In the genomic region with DNA sequence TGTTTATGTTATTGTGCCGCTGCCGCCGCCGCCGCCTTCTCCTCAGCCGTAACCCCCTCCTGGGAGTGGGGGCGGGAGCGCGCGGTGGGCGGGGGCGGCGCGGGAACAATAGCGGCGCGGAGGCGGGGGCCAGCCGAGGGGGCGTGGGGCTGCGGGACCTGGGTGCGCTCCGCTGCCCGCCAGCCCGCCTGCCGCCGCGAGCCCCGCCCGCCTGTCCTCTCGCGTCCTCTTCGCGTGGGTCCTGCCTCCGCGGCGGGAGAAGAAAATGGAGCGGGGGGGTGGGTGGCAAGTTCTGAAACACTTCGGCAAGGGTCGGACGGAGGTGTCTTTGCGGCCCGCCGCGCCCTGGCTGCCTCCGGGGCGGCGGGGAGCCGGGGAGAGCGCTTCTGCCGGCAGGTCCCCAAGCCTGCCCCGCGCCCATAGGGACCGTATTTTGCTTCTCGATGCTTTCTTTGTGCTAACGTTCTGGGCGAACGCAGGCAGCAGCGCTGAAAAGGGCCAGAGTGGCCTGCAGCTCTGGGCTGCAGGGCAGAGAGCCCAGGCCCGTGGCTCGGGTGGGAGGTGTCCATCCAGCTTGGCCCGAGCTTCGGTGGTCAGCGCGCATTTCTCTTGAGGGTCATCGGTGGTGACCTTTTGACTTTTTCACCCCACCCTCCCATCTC, we compare ENCODE assay signal across 8 cellular contexts. TPM values are rescaled to one million over a fixed set of nuclear protein-coding genes. Genes with fewer than 3 reads are reported as not detected.
DNase-seq lines count a peak whose midpoint lies in the region; ATAC-seq, FAIRE-seq and TF ChIP-seq lines count a peak whose summit lies in the region.

No MANE protein-coding gene starts in this region.

- no peaks in the 10 kb centered on the region for H3K9me3 ChIP-seq in endothelial cell of umbilical vein (replicated peaks; ENCODE audit: control insufficient read depth, insufficient read depth, low read length)
- no peaks in the 10 kb centered on the region for H3K9me3 ChIP-seq in muscle layer of duodenum (ENCODE audit: control insufficient read depth in 1 of 2, low read length in 2 of 2)

- CTCF ChIA-PET in endothelial cell of umbilical vein (lab: Charles Lee), result interaction anchor here (1.6 to 2.1 kb wide), 2 partner anchors 57 to 349 kb away, joined by 5 to 8 read pairs; no protein-coding TSS in a partner anchor

- H3K79me2 ChIP-seq in endothelial cell of umbilical vein (ENCODE audit: control insufficient read depth, insufficient read depth, low read length), result peaks cover 49% of the 10 kb centered on the region

- H3K36me3 Mint-ChIP-seq in stimulated activated effector memory CD8-positive, alpha-beta T cell treated with anti-CD3 and anti-CD28 coated beads, Interleukin-12 subunit alpha, Interleukin-12 subunit beta, amount 100 ng/mL, for 72 hours, result peaks cover 7% of the 10 kb centered on the region

- peak; percentile 45 for DNase-seq in NCI-H345 (lab: John Stamatoyannopoulos, UW)
- DNase-seq in NCI-H345 treated with DMSO at 0.1 percent for 48 hours (lab: John Stamatoyannopoulos, UW; ENCODE audit: unreplicated experiment), result no peak
- peak; percentile 75 for DNase-seq in NCI-H146 (lab: John Stamatoyannopoulos, UW)
- DNase-seq in activated CD4-positive, alpha-beta T cell treated with anti-CD3 and anti-CD28 coated beads, Interleukin-2, amount 50 U/mL, for 4 hours, result peak; percentile 63 to 70
- DNase-seq in endothelial cell of umbilical vein (ENCODE audit: low read depth, low spot score), result peak; percentile 69
- no peak for DNase-seq in stimulated activated effector memory CD8-positive, alpha-beta T cell treated with anti-CD3 and anti-CD28 coated beads, Interleukin-12 subunit alpha, Interleukin-12 subunit beta, amount 100 ng/mL, for 72 hours (ENCODE audit: low spot score in 2 of 2)

- H3K9ac ChIP-seq in endothelial cell of umbilical vein (replicated peaks; ENCODE audit: extremely low read depth, insufficient read depth, low read length), result peak overlapping the region; percentile 83

- peak overlapping the region; percentile 78 for H3K4me3 Mint-ChIP-seq in stimulated activated effector memory CD8-positive, alpha-beta T cell treated with anti-CD3 and anti-CD28 coated beads, Interleukin-12 subunit alpha, Interleukin-12 subunit beta, amount 100 ng/mL, for 72 hours

- H3K4me1 Mint-ChIP-seq in stimulated activated effector memory CD8-positive, alpha-beta T cell treated with anti-CD3 and anti-CD28 coated beads, Interleukin-12 subunit alpha, Interleukin-12 subunit beta, amount 100 ng/mL, for 72 hours, result peaks cover 27% of the 10 kb centered on the region

- TF ChIP-seq POLR2A in endothelial cell of umbilical vein (IDR thresholded peaks at IDR 0.05; ENCODE audit: low read depth, low read length), result no peak

- H2AFZ ChIP-seq in endothelial cell of umbilical vein (ENCODE audit: low read depth, low read length), result peak overlapping the region; percentile 80

- H3K4me3 ChIP-seq in endothelial cell of umbilical vein (replicated peaks in 1 of 3; ENCODE audit: insufficient read depth in 1 of 3, low read depth in 1 of 3, low read length in 3 of 3) (peak overlapping the region; percentile 64 to 97 (median 80)), muscle layer of duodenum (ENCODE audit: low read depth in 1 of 2, low read length in 2 of 2) (peak overlapping the region; percentile 72 to 78)

- H3K9me3 Mint-ChIP-seq in stimulated activated effector memory CD8-positive, alpha-beta T cell treated with anti-CD3 and anti-CD28 coated beads, Interleukin-12 subunit alpha, Interleukin-12 subunit beta, amount 100 ng/mL, for 72 hours, result no peaks in the 10 kb centered on the region

- no peak for TF ChIP-seq CTCF in endothelial cell of umbilical vein (IDR thresholded peaks at IDR 0.05; ENCODE audit: extremely low read depth in 1 of 2, insufficient read depth in 1 of 2, low read depth in 1 of 2, low read length in 2 of 2)

- peak; percentile 36 for ATAC-seq in HG02588 (IDR thresholded peaks at IDR 0.05; ENCODE audit: unreplicated experiment)
- peak; percentile 61 for ATAC-seq in stimulated activated effector memory CD8-positive, alpha-beta T cell treated with anti-CD3 and anti-CD28 coated beads, Interleukin-12 subunit alpha, Interleukin-12 subunit beta, amount 100 ng/mL, for 72 hours

- H4K20me1 ChIP-seq in endothelial cell of umbilical vein (replicated peaks; ENCODE audit: control insufficient read depth, extremely low read depth, insufficient read depth, low read length), result peaks cover 6% of the 10 kb centered on the region

- BruUV-seq in endothelial cell of umbilical vein (replicated peaks; lab: Mats Ljungman, UMichigan), result no TSS peak

- peak overlapping the region; percentile 94 for H3K4me2 ChIP-seq in endothelial cell of umbilical vein (ENCODE audit: insufficient read depth, low read length)

- no peaks in the 10 kb centered on the region for H3K9me1 ChIP-seq in endothelial cell of umbilical vein (replicated peaks; ENCODE audit: control insufficient read depth, extremely low read depth, insufficient read depth, low read length)

- peak overlapping the region; percentile 76 for H3K27ac ChIP-seq in endothelial cell of umbilical vein (ENCODE audit: insufficient read depth, low read depth, low read length)
- peak overlapping the region; percentile 65 for H3K27ac ChIP-seq in muscle layer of duodenum (ENCODE audit: low read length)

- H3K27me3 ChIP-seq in endothelial cell of umbilical vein (ENCODE audit: control insufficient read depth in 2 of 2, insufficient read depth in 2 of 2, low read length in 2 of 2) (peaks cover 4 to 6% of the 10 kb centered on the region in 2 experiments), muscle layer of duodenum (ENCODE audit: low read depth, low read length) (no peaks in the 10 kb centered on the region)

- FAIRE-seq in endothelial cell of umbilical vein (lab: Jason Lieb, UNC), result no peak

- dilution Hi-C loops in endothelial cell of umbilical vein (cut with MboI; ENCODE audit: extremely low pct_ligation_motif_present, low sequenced_read_pairs), result no loop called here

- intact Hi-C loops in endothelial cell of umbilical vein (cut with micrococcal nuclease), result loop anchor here (1.0 to 5.0 kb wide), 6 partner anchors 58 to 349 kb away; no protein-coding TSS in a partner anchor

- H3K36me3 ChIP-seq in endothelial cell of umbilical vein (ENCODE audit: control insufficient read depth in 2 of 2, extremely low read depth in 1 of 2, insufficient read depth in 2 of 2, low read length in 2 of 2) (no peaks in the 10 kb centered on the region), muscle layer of duodenum (ENCODE audit: control insufficient read depth in 1 of 2, insufficient read depth in 2 of 2, low read length in 2 of 2) (no peaks in the 10 kb centered on the region)

- peak overlapping the region; percentile 82 for H3K27ac Mint-ChIP-seq in stimulated activated effector memory CD8-positive, alpha-beta T cell treated with anti-CD3 and anti-CD28 coated beads, Interleukin-12 subunit alpha, Interleukin-12 subunit beta, amount 100 ng/mL, for 72 hours

- peaks cover 29% of the 10 kb centered on the region for H3K4me1 ChIP-seq in endothelial cell of umbilical vein (ENCODE audit: control insufficient read depth, extremely low read depth, insufficient read depth, low read length)
- H3K4me1 ChIP-seq in muscle layer of duodenum (ENCODE audit: control insufficient read depth in 1 of 2, insufficient read depth in 2 of 2, low read length in 2 of 2), result peaks cover 8 to 16% of the 10 kb centered on the region in 2 donors

- POLR2A ChIA-PET in endothelial cell of umbilical vein (lab: Charles Lee), result no interaction called here

TF ChIP-seq in endothelial cell of umbilical vein, 7 proteins besides CTCF, POLR2A, EP300 and RAD21:
- TF ChIP-seq FOS (IDR thresholded peaks at IDR 0.05; ENCODE audit: borderline replicate concordance, insufficient read depth, low read length), result no peak
- no peak for TF ChIP-seq GATA2 (IDR thresholded peaks at IDR 0.05; ENCODE audit: insufficient read depth, insufficient read length, low read depth, low read length)
- no peak for TF ChIP-seq MAX (IDR thresholded peaks at IDR 0.05; ENCODE audit: insufficient read depth, insufficient read length)
- no peak for TF ChIP-seq POLR2AphosphoS5 (IDR thresholded peaks at IDR 0.05; ENCODE audit: insufficient read depth, low read depth, low read length)
- TF ChIP-seq MYC (IDR thresholded peaks at IDR 0.05; ENCODE audit: low read depth, low read length), result no peak
- TF ChIP-seq JUN (IDR thresholded peaks at IDR 0.05; ENCODE audit: borderline replicate concordance, insufficient read depth, insufficient read length, low read depth), result no peak
- TF ChIP-seq EZH2 (IDR thresholded peaks at IDR 0.05; ENCODE audit: borderline replicate concordance, low read depth, low read length, severe bottlenecking), result no peak

RNA-seq across cellular contexts. Expression of gene MAPK8, which starts 0.5 kb away (rescaled TPM):
- 50.1 and 56.2 TPM in 2 replicates for total RNA-seq in endothelial cell of umbilical vein
- polyA plus RNA-seq in endothelial cell of umbilical vein, result 19.2 and 25.3 TPM in 2 replicates
- 36.8 and 38.6 TPM in 2 replicates for polyA plus RNA-seq in endothelial cell of umbilical vein (2011; cell fraction: cytosol; rRNA removed)
- 77.7 and 111 TPM in 2 replicates for polyA plus RNA-seq in endothelial cell of umbilical vein (2011; cell fraction: nucleus; rRNA removed)
- polyA plus RNA-seq in endothelial cell of umbilical vein (2012), result 56.8 and 68.8 TPM in 2 replicates
- polyA minus RNA-seq in endothelial cell of umbilical vein, result 36.2 and 45.5 TPM in 2 replicates
- polyA minus RNA-seq in endothelial cell of umbilical vein (2011; cell fraction: cytosol; rRNA and poly(A)+ RNA removed), result 18.6 TPM
- 123 and 160 TPM in 2 replicates for polyA minus RNA-seq in endothelial cell of umbilical vein (2011; cell fraction: nucleus; rRNA and poly(A)+ RNA removed)

RNA-seq across cellular contexts. Expression of gene FRMPD2, which starts 32.5 kb away (rescaled TPM):
- 0.42 and 0.97 TPM in 2 replicates for total RNA-seq in endothelial cell of umbilical vein
- polyA plus RNA-seq in endothelial cell of umbilical vein, result not detected in 2 replicates
- not detected in 2 replicates for polyA plus RNA-seq in endothelial cell of umbilical vein (2011; cell fraction: cytosol; rRNA removed)
- 0.20 TPM in 1 of 2 replicates, not detected in the other for polyA plus RNA-seq in endothelial cell of umbilical vein (2011; cell fraction: nucleus; rRNA removed)
- not detected in 2 replicates for polyA plus RNA-seq in endothelial cell of umbilical vein (2012)
- 0.11 and 0.12 TPM in 2 replicates for polyA minus RNA-seq in endothelial cell of umbilical vein
- polyA minus RNA-seq in endothelial cell of umbilical vein (2011; cell fraction: cytosol; rRNA and poly(A)+ RNA removed), result not detected
- not detected in 2 replicates for polyA minus RNA-seq in endothelial cell of umbilical vein (2011; cell fraction: nucleus; rRNA and poly(A)+ RNA removed)

Comparison
In these comparisons a context has a peak if more than half of its experiments do, and no peak if none do; other contexts are left out.
1. DNase-seq: peak in NCI-H345 (single experiment), NCI-H146 (single experiment), activated CD4-positive, alpha-beta T cell treated with anti-CD3 and anti-CD28 coated beads, Interleukin-2, amount 50 U/mL, for 4 hours (2 of 2) and endothelial cell of umbilical vein (single experiment); none in NCI-H345 treated with DMSO at 0.1 percent for 48 hours (single experiment) and stimulated activated effector memory CD8-positive, alpha-beta T cell treated with anti-CD3 and anti-CD28 coated beads, Interleukin-12 subunit alpha, Interleukin-12 subunit beta, amount 100 ng/mL, for 72 hours (0 of 2).